26 cellular contexts compared by ENCODE assay signal in genomic region chr6:161833099-161833860, GRCh38.
DNase-seq lines count a peak whose midpoint lies in the region; ATAC-seq and TF ChIP-seq lines count a peak whose summit lies in the region.
"Had no signal": no experiment of that assay in that cellular context is flagged by ENCODE, and none has a peak within 500 bp of the region (broad histone marks: within the 10 kb centered on the region; RNA-seq: fewer than 3 reads in every experiment).

No MANE protein-coding gene starts in this region.

- no peak for TF ChIP-seq CTCF in WERI-Rb-1 (IDR thresholded peaks at IDR 0.05; ENCODE audit: low read depth, low read length)
- no peak for TF ChIP-seq CTCF in esophagus muscularis mucosa (IDR thresholded peaks at IDR 0.05)

- no peak overlapping the region for H4K8ac ChIP-seq in trophoblast cell (ENCODE audit: low read depth, low read length)

- intact Hi-C loops in esophagus muscularis mucosa (cut with DNase I): no loop called here

- H2BK12ac ChIP-seq in trophoblast cell (ENCODE audit: low read length): no peak overlapping the region

- H3K4me1 Mint-ChIP-seq in stimulated activated memory B cell treated with anti-CD40 and anti-IgM and Interleukin-4, amounts not matched to agents 10 μg/mL and 1 μg/mL and 100 μg/mL, for 72 hours: no peaks in the 10 kb centered on the region
- no peaks in the 10 kb centered on the region for H3K4me1 Mint-ChIP-seq in activated T-helper 17 cell treated with anti-CD3 and anti-CD28 coated beads, Interleukin-2, amount 50 U/mL, for 72 hours
- H3K4me1 Mint-ChIP-seq: CD14-positive monocyte; CD4-positive, alpha-beta memory T cell; CD4-positive, CD25-positive, alpha-beta regulatory T cell; CD8-positive, alpha-beta memory T cell had no signal

- H3K36me3 ChIP-seq in WERI-Rb-1 (no peaks in the 10 kb centered on the region), esophagus muscularis mucosa (no peaks in the 10 kb centered on the region), trophoblast cell (ENCODE audit: control insufficient read depth in 1 of 2, insufficient read depth in 2 of 2, low read length in 2 of 2) (no peaks in the 10 kb centered on the region)
- H3K36me3 ChIP-seq: BE2C, BLaER1 had no signal

- H4K91ac ChIP-seq in trophoblast cell (ENCODE audit: low read depth, low read length): no peak overlapping the region

- 88% methylated on average over 18 of the region's 18 CpGs for WGBS in esophagus muscularis mucosa
- WGBS in trophoblast cell (ENCODE audit: extremely low coverage, insufficient coverage, insufficient read length): no CpG with 5 or more reads among the region's 18 CpGs

- H3K18ac ChIP-seq in trophoblast cell (ENCODE audit: low read length): no peak overlapping the region

- no peak for TF ChIP-seq EP300 in esophagus muscularis mucosa (IDR thresholded peaks at IDR 0.05)

- H3K27me3 Mint-ChIP-seq in stimulated activated memory B cell treated with anti-CD40 and anti-IgM and Interleukin-4, amounts not matched to agents 10 μg/mL and 1 μg/mL and 100 μg/mL, for 72 hours: no peaks in the 10 kb centered on the region
- H3K27me3 Mint-ChIP-seq in activated T-helper 17 cell treated with anti-CD3 and anti-CD28 coated beads, Interleukin-2, amount 50 U/mL, for 72 hours: no peaks in the 10 kb centered on the region
- H3K27me3 Mint-ChIP-seq: CD4-positive, alpha-beta memory T cell; CD4-positive, CD25-positive, alpha-beta regulatory T cell had no signal

- no peak overlapping the region for H2AK5ac ChIP-seq in trophoblast cell (ENCODE audit: low read length)

- H3K9me3 ChIP-seq in WERI-Rb-1 (ENCODE audit: severe bottlenecking): no peaks in the 10 kb centered on the region
- no peaks in the 10 kb centered on the region for H3K9me3 ChIP-seq in esophagus muscularis mucosa
- H3K9me3 ChIP-seq in trophoblast cell (ENCODE audit: insufficient read depth, low read depth, low read length): no peaks in the 10 kb centered on the region
- H3K9me3 ChIP-seq: BE2C, BLaER1 had no signal

- no peaks in the 10 kb centered on the region for H3K27me3 ChIP-seq in WERI-Rb-1 (ENCODE audit: insufficient read depth, low read depth, severe bottlenecking)
- no peaks in the 10 kb centered on the region for H3K27me3 ChIP-seq in esophagus muscularis mucosa
- no peaks in the 10 kb centered on the region for H3K27me3 ChIP-seq in trophoblast cell (ENCODE audit: insufficient read depth, low read length)
- H3K27me3 ChIP-seq: BE2C, BLaER1 had no signal

- H3K27ac Mint-ChIP-seq in stimulated activated memory B cell treated with anti-CD40 and anti-IgM and Interleukin-4, amounts not matched to agents 10 μg/mL and 1 μg/mL and 100 μg/mL, for 72 hours: no peak overlapping the region
- no peak overlapping the region for H3K27ac Mint-ChIP-seq in activated T-helper 17 cell treated with anti-CD3 and anti-CD28 coated beads, Interleukin-2, amount 50 U/mL, for 72 hours
- H3K27ac Mint-ChIP-seq: CD4-positive, alpha-beta memory T cell; CD4-positive, CD25-positive, alpha-beta regulatory T cell; CD8-positive, alpha-beta memory T cell had no signal

- peak; percentile 4 for ATAC-seq in stimulated activated memory B cell treated with anti-CD40 and anti-IgM and Interleukin-4, amounts not matched to agents 10 μg/mL and 1 μg/mL and 100 μg/mL, for 72 hours
- no peak for ATAC-seq in activated T-helper 17 cell treated with anti-CD3 and anti-CD28 coated beads, Interleukin-2, amount 50 U/mL, for 72 hours (replicated peaks)
- ATAC-seq: GM12878 had no signal

- no peaks in the 10 kb centered on the region for H3K79me1 ChIP-seq in trophoblast cell (ENCODE audit: low read length)

- H3K79me2 ChIP-seq in trophoblast cell (ENCODE audit: control insufficient read depth, insufficient read depth, low read length, poor library complexity): no peaks in the 10 kb centered on the region

- TF ChIP-seq POLR2A in esophagus muscularis mucosa (IDR thresholded peaks at IDR 0.05; ENCODE audit: low read depth): no peak

- no peak overlapping the region for H3K14ac ChIP-seq in trophoblast cell (ENCODE audit: low read length)

- no peak overlapping the region for H3K9ac ChIP-seq in trophoblast cell (ENCODE audit: low read length)
- H3K9ac ChIP-seq: BLaER1 had no signal

- DNase-seq in WERI-Rb-1: peak; percentile 29
- peak; percentile 88 for DNase-seq in esophagus muscularis mucosa (ENCODE audit: extremely low spot score)
- DNase-seq in trophoblast cell: peak; percentile 65 to 69
- DNase-seq in NK-92 (lab: John Stamatoyannopoulos, UW; ENCODE audit: unreplicated experiment): no peak
- DNase-seq in HT-29 (ENCODE audit: low spot score): no peak
- DNase-seq in islet precursor cell: no peak
- DNase-seq: 8988T; ACHN; BE2C; C1 segment of cervical spinal cord; CD4-positive, alpha-beta memory T cell; CD4-positive, CD25-positive, alpha-beta regulatory T cell; CD8-positive, alpha-beta memory T cell; COR-L47; DMS 273 treated with DMSO at 0.1 percent for 48 hours; DMS153; DMS53; DMS79; DND-41; EL; GDM1 had no signal

- no peaks in the 10 kb centered on the region for H3K4me1 ChIP-seq in esophagus muscularis mucosa
- H3K4me1 ChIP-seq in trophoblast cell (ENCODE audit: control insufficient read depth in 1 of 2, insufficient read depth in 2 of 2, low read length in 2 of 2): peaks cover 2 to 3% of the 10 kb centered on the region in 2 experiments

- no peak overlapping the region for H3K4me3 Mint-ChIP-seq in stimulated activated memory B cell treated with anti-CD40 and anti-IgM and Interleukin-4, amounts not matched to agents 10 μg/mL and 1 μg/mL and 100 μg/mL, for 72 hours
- H3K4me3 Mint-ChIP-seq in activated T-helper 17 cell treated with anti-CD3 and anti-CD28 coated beads, Interleukin-2, amount 50 U/mL, for 72 hours: no peak overlapping the region
- H3K4me3 Mint-ChIP-seq: CD14-positive monocyte; CD4-positive, alpha-beta memory T cell; CD4-positive, CD25-positive, alpha-beta regulatory T cell; CD8-positive, alpha-beta memory T cell had no signal

- H2BK120ac ChIP-seq in trophoblast cell (ENCODE audit: insufficient read depth, low read length, poor library complexity): no peak overlapping the region

- no peaks in the 10 kb centered on the region for H3K9me3 Mint-ChIP-seq in stimulated activated memory B cell treated with anti-CD40 and anti-IgM and Interleukin-4, amounts not matched to agents 10 μg/mL and 1 μg/mL and 100 μg/mL, for 72 hours
- no peaks in the 10 kb centered on the region for H3K9me3 Mint-ChIP-seq in activated T-helper 17 cell treated with anti-CD3 and anti-CD28 coated beads, Interleukin-2, amount 50 U/mL, for 72 hours
- H3K9me3 Mint-ChIP-seq: CD4-positive, alpha-beta memory T cell; CD4-positive, CD25-positive, alpha-beta regulatory T cell had no signal

- no peak overlapping the region for H2AFZ ChIP-seq in trophoblast cell (ENCODE audit: insufficient read depth, low read length, poor library complexity)

- H3K36me3 Mint-ChIP-seq in stimulated activated memory B cell treated with anti-CD40 and anti-IgM and Interleukin-4, amounts not matched to agents 10 μg/mL and 1 μg/mL and 100 μg/mL, for 72 hours: no peaks in the 10 kb centered on the region
- no peaks in the 10 kb centered on the region for H3K36me3 Mint-ChIP-seq in activated T-helper 17 cell treated with anti-CD3 and anti-CD28 coated beads, Interleukin-2, amount 50 U/mL, for 72 hours (ENCODE audit: low read depth)
- H3K36me3 Mint-ChIP-seq: CD14-positive monocyte; CD4-positive, alpha-beta memory T cell; CD4-positive, CD25-positive, alpha-beta regulatory T cell; CD8-positive, alpha-beta memory T cell had no signal

- H2BK5ac ChIP-seq in trophoblast cell (ENCODE audit: low read depth, low read length, poor library complexity): no peak overlapping the region

- H3K23ac ChIP-seq in trophoblast cell (ENCODE audit: low read length): no peak overlapping the region

- H3K4me2 ChIP-seq in trophoblast cell (ENCODE audit: low read length): no peak overlapping the region
- H3K4me2 ChIP-seq: BLaER1 had no signal

- H3K4me3 ChIP-seq in WERI-Rb-1 (ENCODE audit: low read depth, low read length) (no peak overlapping the region), esophagus muscularis mucosa (no peak overlapping the region), trophoblast cell (ENCODE audit: low read depth, low read length) (no peak overlapping the region)
- H3K4me3 ChIP-seq: BLaER1, GM12878 had no signal

- no peak overlapping the region for H4K12ac ChIP-seq in trophoblast cell (ENCODE audit: low read depth, low read length)

- no peak overlapping the region for H3K27ac ChIP-seq in WERI-Rb-1
- H3K27ac ChIP-seq in esophagus muscularis mucosa (replicated peaks in 1 of 4): no peak overlapping the region
- H3K27ac ChIP-seq in trophoblast cell (ENCODE audit: low read depth, low read length): no peak overlapping the region
- H3K27ac ChIP-seq: BLaER1 had no signal

- H3K4ac ChIP-seq in trophoblast cell (ENCODE audit: low read depth, low read length): no peak overlapping the region

Comparison
In these comparisons a context has a peak if more than half of its experiments do, and no peak if none do; other contexts are left out.
1. DNase-seq: peak in WERI-Rb-1 (single experiment), esophagus muscularis mucosa (single experiment) and trophoblast cell (2 of 2); none in NK-92 (single experiment), HT-29 (single experiment) and islet precursor cell (single experiment).